In genomic region chr4:16794816-16795445, GRCh38 we compare ENCODE assay signal across 1 cellular context.
TF ChIP-seq lines count a peak whose summit lies in the region.

No MANE protein-coding gene starts in this region.

TF ChIP-seq in H1, 55 proteins besides CTCF, POLR2A, EP300 and RAD21:
- no peak for TF ChIP-seq CHD7 (IDR thresholded peaks at IDR 0.05; ENCODE audit: insufficient replicate concordance, low read length)
- peak; percentile 32; the same call in 1 of the 2 replicates for TF ChIP-seq MAX (IDR thresholded peaks at IDR 0.05)
- TF ChIP-seq RBBP5 (IDR thresholded peaks at IDR 0.05; ENCODE audit: borderline replicate concordance, low read depth, low read length), result no peak
- no peak for TF ChIP-seq POLR2AphosphoS5 (IDR thresholded peaks at IDR 0.05; ENCODE audit: low read depth, low read length)
- TF ChIP-seq ATF2 (IDR thresholded peaks at IDR 0.05; ENCODE audit: low read length), result 0 out of 2 replicates have a peak, but pooled peaks have one; percentile 60
- peak; percentile 50; the same call in 1 of the 2 replicates for TF ChIP-seq YY1 (IDR thresholded peaks at IDR 0.05; ENCODE audit: low read depth, low read length)
